Comparison of ENCODE assay signal across 29 cellular contexts in genomic region chr16:2015947-2016208, GRCh38. TPM values are rescaled to one million over a fixed set of nuclear protein-coding genes. Genes with fewer than 3 reads are reported as not detected.
DNase-seq lines count a peak whose midpoint lies in the region; ATAC-seq, FAIRE-seq and TF ChIP-seq lines count a peak whose summit lies in the region.
"Had no signal": no experiment of that assay in that cellular context is flagged by ENCODE, and none has a peak within 500 bp of the region (broad histone marks: within the 10 kb centered on the region; RNA-seq: fewer than 3 reads in every experiment).

No MANE protein-coding gene starts in this region.

- peak overlapping the region; percentile 14 for H2BK120ac ChIP-seq in IMR-90 (ENCODE audit: low read depth, low read length)

- H2AK5ac ChIP-seq in IMR-90 (ENCODE audit: low read depth, low read length), result peak overlapping the region; percentile 74

- H3K27me3 ChIP-seq in ACC112 (ENCODE audit: insufficient read depth, low read length) (peaks cover 15% of the 10 kb centered on the region), IMR-90 (ENCODE audit: control insufficient read depth, insufficient read depth, low read length) (peaks cover 18% of the 10 kb centered on the region; the same call in 1 of the 2 replicates), esophagus squamous epithelium (peaks cover 3 to 42% (median 11%) of the 10 kb centered on the region in 4 donors), rectal smooth muscle tissue (ENCODE audit: control insufficient read depth, insufficient read depth, low read length) (peaks cover 19% of the 10 kb centered on the region)
- H3K27me3 ChIP-seq: MG63, testis had no signal

- no peak overlapping the region for H4K5ac ChIP-seq in IMR-90 (ENCODE audit: low read depth, low read length)

- intact Hi-C loops in IMR-90 (cut with micrococcal nuclease) (no loop called here), esophagus squamous epithelium (cut with DNase I) (no loop called here)

- H2AFZ ChIP-seq in ACC112 (ENCODE audit: low read length, unreplicated experiment) (no peak overlapping the region), IMR-90 (replicated peaks; ENCODE audit: low read length, poor library complexity) (peak overlapping the region; percentile 72)
- H2AFZ ChIP-seq: GM23248 had no signal

- CTCF ChIA-PET in IMR-90 (lab: Yijun Ruan, JAX), result interaction anchor here (1.4 kb wide), 1 partner anchor 125 kb away, joined by 3 read pairs; no protein-coding TSS in a partner anchor

- H2BK20ac ChIP-seq in IMR-90 (ENCODE audit: low read depth, low read length), result no peak overlapping the region

- H3K79me2 ChIP-seq in ACC112 (ENCODE audit: control insufficient read depth, insufficient read depth, low read length, unreplicated experiment), result peaks cover under 1% of the 10 kb centered on the region

- in situ Hi-C loops in IMR-90 (cut with MboI; ENCODE audit: low sequenced_read_pairs), result no loop called here

- peaks cover 9% of the 10 kb centered on the region for H3K4me1 ChIP-seq in ACC112 (ENCODE audit: control insufficient read depth, insufficient read depth, low read length, unreplicated experiment)
- H3K4me1 ChIP-seq in IMR-90 (ENCODE audit: control insufficient read depth, insufficient read depth, low read length), result peaks cover 3% of the 10 kb centered on the region; the same call in 1 of the 2 replicates
- H3K4me1 ChIP-seq in esophagus squamous epithelium, result peaks cover 14 to 34% (median 18%) of the 10 kb centered on the region in 3 donors
- no peaks in the 10 kb centered on the region for H3K4me1 ChIP-seq in rectal smooth muscle tissue (ENCODE audit: control insufficient read depth, insufficient read depth, low read length)

- peak overlapping the region; percentile 72 for H2AK9ac ChIP-seq in IMR-90 (replicated peaks; ENCODE audit: low read depth, low read length, poor library complexity)

- FAIRE-seq in D721Med (lab: Jason Lieb, UNC), result no peak
- FAIRE-seq: pancreas, small intestine had no signal

- H3K36me3 ChIP-seq in ACC112 (ENCODE audit: insufficient read depth, low read length) (no peaks in the 10 kb centered on the region), IMR-90 (ENCODE audit: control insufficient read depth, insufficient read depth, low read length) (no peaks in the 10 kb centered on the region), esophagus squamous epithelium (no peaks in the 10 kb centered on the region), rectal smooth muscle tissue (ENCODE audit: control insufficient read depth, insufficient read depth, low read length) (no peaks in the 10 kb centered on the region)
- H3K36me3 ChIP-seq: heart left ventricle, MG63, pancreas, uterus had no signal

- no peaks in the 10 kb centered on the region for H4K20me1 ChIP-seq in IMR-90 (ENCODE audit: insufficient read depth, low read length)

- no peak overlapping the region for H4K8ac ChIP-seq in IMR-90 (ENCODE audit: low read depth in 2 of 2, low read length in 2 of 2)

- peaks cover 0 to 2% of the 10 kb centered on the region in 2 experiments; a peak in 2 of 4 replicates for H3K79me1 ChIP-seq in IMR-90 (ENCODE audit: low read depth in 1 of 2, low read length in 2 of 2)

- dilution Hi-C loops in IMR-90 (cut with HindIII; ENCODE audit: low sequenced_read_pairs, unreplicated experiment), result no loop called here

- no peak for TF ChIP-seq POLR2A in IMR-90 (IDR thresholded peaks at IDR 0.05; ENCODE audit: low read depth, low read length)
- no peak for TF ChIP-seq POLR2A in esophagus squamous epithelium (IDR thresholded peaks at IDR 0.05)

- no peak overlapping the region; the same call in 2 of the 3 replicates for H2BK15ac ChIP-seq in IMR-90 (ENCODE audit: low read depth, low read length)

- peaks cover 6% of the 10 kb centered on the region for H3K9me1 ChIP-seq in IMR-90 (ENCODE audit: insufficient read depth, low read length)

- peak overlapping the region; percentile 81 for H3K4ac ChIP-seq in IMR-90 (ENCODE audit: low read depth, low read length)

- ATAC-seq in IMR-90 (ENCODE audit: low read depth), result no peak
- no peak for ATAC-seq in GM19452 (IDR thresholded peaks at IDR 0.05; ENCODE audit: unreplicated experiment)
- ATAC-seq: Panc1 had no signal

- TF ChIP-seq CTCF in IMR-90 (conservative IDR thresholded peaks at IDR 0.05; ENCODE audit: low read depth, low read length) (no peak), esophagus squamous epithelium (IDR thresholded peaks at IDR 0.05) (no peak), D721Med (IDR thresholded peaks at IDR 0.05; ENCODE audit: insufficient read depth, missing control alignments) (no peak)

- no peak overlapping the region for H3K18ac ChIP-seq in IMR-90 (ENCODE audit: low read depth, low read length)

- TF ChIP-seq RAD21 in IMR-90 (IDR thresholded peaks at IDR 0.05; ENCODE audit: low read length), result no peak

- DNase-seq in IMR-90 (no peak), esophagus squamous epithelium (lab: John Stamatoyannopoulos, UW) (no peak), D721Med (ENCODE audit: insufficient read length, low spot score) (no peak), mesenteric fat pad (ENCODE audit: low spot score) (no peak), NCI-H1092 treated with DMSO at 0.1 percent for 48 hours (lab: John Stamatoyannopoulos, UW) (no peak)
- DNase-seq: activated CD4-positive, alpha-beta memory T cell treated with anti-CD3 and anti-CD28 coated beads, Interleukin-2, amount 10 ng/mL, durations not matched to agents 7 days and 5 days; activated CD8-positive, alpha-beta memory T cell treated with anti-CD3 and anti-CD28 coated beads, Interleukin-2, amount 50 U/mL, for 4 hours; C1 segment of cervical spinal cord; caudate nucleus; cortex of kidney; DMS79 treated with DMSO at 0.1 percent for 48 hours; GDM1; GM23248; heart left ventricle; HFFc6; KG1; stimulated activated CD4-positive, alpha-beta T cell treated with anti-CD3 and anti-CD28 coated beads, Interleukin-1b, Interleukin-23, amount 100 ng/mL, for 48 hours; stimulated activated naive CD4-positive, alpha-beta T cell treated with Interleukin-2 at 50 U/mL for 16 hours; testis; uterus had no signal

- no peak overlapping the region for H2BK5ac ChIP-seq in IMR-90 (ENCODE audit: low read depth, low read length, poor library complexity, severe bottlenecking)

- H3K4me3 ChIP-seq in ACC112 (ENCODE audit: low read depth, low read length), result no peak overlapping the region
- H3K4me3 ChIP-seq in IMR-90 (ENCODE audit: insufficient read depth, low read depth, low read length), result no peak overlapping the region
- H3K4me3 ChIP-seq in esophagus squamous epithelium, result no peak overlapping the region
- H3K4me3 ChIP-seq in rectal smooth muscle tissue (ENCODE audit: low read length), result no peak overlapping the region
- H3K4me3 ChIP-seq: GM23248, heart left ventricle, MG63, pancreas, testis, uterus had no signal

- H3K14ac ChIP-seq in IMR-90 (replicated peaks; ENCODE audit: low read depth, low read length), result peak overlapping the region; percentile 76; the same call in 1 of the 2 replicates

- peak overlapping the region; percentile 6; the same call in 1 of the 2 replicates for H4K91ac ChIP-seq in IMR-90 (ENCODE audit: insufficient read depth, low read depth, low read length)

- H3K9ac ChIP-seq in IMR-90 (ENCODE audit: low read depth, low read length), result no peak overlapping the region
- H3K9ac ChIP-seq in rectal smooth muscle tissue (ENCODE audit: low read length), result peak overlapping the region; percentile 16
- H3K9ac ChIP-seq: GM23248 had no signal

- no CpG with 5 or more reads among the region's 7 CpGs for WGBS in IMR-90 (ENCODE audit: extremely low coverage in 2 of 2, insufficient read length in 1 of 2), 2 experiments
- 71 to 79% methylated on average over 3 to 7 of the region's 7 CpGs for WGBS in esophagus squamous epithelium, 2 donors

- POLR2A ChIA-PET in IMR-90 (lab: Charles Lee; ENCODE audit: unreplicated experiment), result no interaction called here

- no peak overlapping the region for H3K4me2 ChIP-seq in IMR-90 (ENCODE audit: low read depth, low read length)

- no TSS peak for BruUV-seq in IMR-90 (replicated peaks; lab: Mats Ljungman, UMichigan)

- H3K9me3 ChIP-seq in IMR-90 (ENCODE audit: control insufficient read depth, insufficient read depth, low read length) (no peaks in the 10 kb centered on the region), esophagus squamous epithelium (no peaks in the 10 kb centered on the region)
- H3K9me3 ChIP-seq: heart left ventricle, MG63, pancreas, testis, uterus had no signal

- no peak overlapping the region; the same call in 1 of the 2 replicates for H3K23ac ChIP-seq in IMR-90 (ENCODE audit: low read depth, low read length)

- no peak overlapping the region for H3K56ac ChIP-seq in IMR-90 (ENCODE audit: extremely low read depth, insufficient read depth, low read length)

- H3K27ac ChIP-seq in ACC112 (ENCODE audit: low read depth, low read length) (peak overlapping the region; percentile 35; the same call in 1 of the 2 replicates), IMR-90 (ENCODE audit: insufficient read depth, low read length) (no peak overlapping the region), esophagus squamous epithelium (peak overlapping the region; percentile 58 to 78 (median 70)), rectal smooth muscle tissue (ENCODE audit: low read depth, low read length) (no peak overlapping the region)
- H3K27ac ChIP-seq: GM23248, heart left ventricle, pancreas, testis, uterus had no signal

RNA-seq across cellular contexts. Expression of gene NPW, which starts 3.7 kb away (rescaled TPM):
- total RNA-seq in IMR-90 (2012; rRNA removed) (0.18 TPM in 1 of 2 replicates, not detected in the other), esophagus squamous epithelium (under 1 TPM in 1 of 4 donors, not detected in 3; 0.48 TPM), mesenteric fat pad (0.58 TPM)
- 2.0 and 3.7 TPM in 2 replicates for polyA plus RNA-seq in IMR-90 (2012; rRNA removed)
- polyA plus RNA-seq in IMR-90 (2012; cell fraction: cytosol; rRNA removed), result 6.1 and 9.0 TPM in 2 replicates
- 2.5 and 7.1 TPM in 2 replicates for polyA plus RNA-seq in IMR-90 (2012; cell fraction: nucleus; rRNA removed; ENCODE audit: low replicate concordance)
- total RNA-seq: GM23248, kidney epithelial cell, mononuclear cell had no signal

RNA-seq across cellular contexts. Expression of gene ZNF598, which starts 6.3 kb away (rescaled TPM):
- 3.4 and 4.4 TPM in 2 replicates for total RNA-seq in IMR-90 (2012; rRNA removed)
- 36.4 and 40.6 TPM in 2 replicates for polyA plus RNA-seq in IMR-90 (2012; rRNA removed)
- 23.6 and 37.3 TPM in 2 replicates for polyA plus RNA-seq in IMR-90 (2012; cell fraction: cytosol; rRNA removed)
- 98.8 and 225 TPM in 2 replicates for polyA plus RNA-seq in IMR-90 (2012; cell fraction: nucleus; rRNA removed; ENCODE audit: low replicate concordance)
- 10 to 100 TPM; 31.3 to 56.1 (median 40.9) TPM for total RNA-seq in esophagus squamous epithelium
- 50.5 TPM for total RNA-seq in mesenteric fat pad

RNA-seq across cellular contexts. Expression of gene NHERF2, which starts 10.8 kb away (rescaled TPM):
- 18.6 and 20.8 TPM in 2 replicates for total RNA-seq in IMR-90 (2012; rRNA removed)
- polyA plus RNA-seq in IMR-90 (2012; rRNA removed), result 77.8 and 96.6 TPM in 2 replicates
- polyA plus RNA-seq in IMR-90 (2012; cell fraction: cytosol; rRNA removed), result 98.1 and 126 TPM in 2 replicates
- 54.5 and 134 TPM in 2 replicates for polyA plus RNA-seq in IMR-90 (2012; cell fraction: nucleus; rRNA removed; ENCODE audit: low replicate concordance)
- total RNA-seq in esophagus squamous epithelium, result 10 to 100 TPM; 11.6 to 31.7 (median 16.5) TPM
- 238 TPM for total RNA-seq in mesenteric fat pad

RNA-seq across cellular contexts. Expression of gene SYNGR3, which starts 26.1 kb away (rescaled TPM):
- total RNA-seq in IMR-90 (2012; rRNA removed) (1.8 and 1.9 TPM in 2 replicates), esophagus squamous epithelium (1 to 10 TPM in 2 of 4 donors, under 1 TPM in 1, not detected in 1; 0.38 to 1.0 (median 1.0) TPM), mesenteric fat pad (not detected)
- polyA plus RNA-seq in IMR-90 (2012; rRNA removed), result 5.8 and 6.6 TPM in 2 replicates
- polyA plus RNA-seq in IMR-90 (2012; cell fraction: cytosol; rRNA removed), result 4.4 and 11.7 TPM in 2 replicates
- 6.9 and 13.6 TPM in 2 replicates for polyA plus RNA-seq in IMR-90 (2012; cell fraction: nucleus; rRNA removed; ENCODE audit: low replicate concordance)

RNA-seq across cellular contexts. Expression of gene NTHL1, which starts 31.8 kb away (rescaled TPM):
- total RNA-seq in IMR-90 (2012; rRNA removed) (22.8 and 28.1 TPM in 2 replicates), esophagus squamous epithelium (10 to 100 TPM in 2 of 4 donors, 1 to 10 TPM in 2; 7.8 to 26.0 (median 10.0) TPM), mesenteric fat pad (9.9 TPM)
- 28.0 and 33.3 TPM in 2 replicates for polyA plus RNA-seq in IMR-90 (2012; rRNA removed)
- 46.3 and 54.8 TPM in 2 replicates for polyA plus RNA-seq in IMR-90 (2012; cell fraction: cytosol; rRNA removed)
- 20.6 and 53.2 TPM in 2 replicates for polyA plus RNA-seq in IMR-90 (2012; cell fraction: nucleus; rRNA removed; ENCODE audit: low replicate concordance)

Comparison
In these comparisons a context has a peak if more than half of its experiments do, and no peak if none do; other contexts are left out.
1. H3K27ac ChIP-seq: peak in ACC112 (single experiment) and esophagus squamous epithelium (4 of 4); none in IMR-90 (single experiment) and rectal smooth muscle tissue (single experiment).